Comparison of ENCODE assay signal across 17 cellular contexts in the genomic region with DNA sequence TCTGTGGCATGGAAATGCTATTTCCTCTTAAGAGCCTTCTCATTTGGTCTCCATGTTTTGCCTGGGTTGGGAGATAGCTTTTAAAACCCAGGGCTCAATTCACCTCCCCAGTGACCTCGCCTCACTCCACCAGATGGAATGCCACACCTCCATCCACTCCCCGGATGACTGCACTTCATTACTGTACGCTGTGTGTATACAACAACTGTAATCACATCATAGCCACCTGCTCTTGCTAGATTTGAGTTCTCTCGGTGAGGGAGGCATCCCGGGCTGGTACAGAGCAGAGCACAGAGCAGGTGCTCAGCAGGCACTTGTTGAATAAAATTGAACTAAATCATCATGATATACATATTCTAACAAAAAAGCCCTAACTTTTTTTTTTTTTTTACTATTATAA. TPM values are rescaled to one million over a fixed set of nuclear protein-coding genes. Genes with fewer than 3 reads are reported as not detected.
A peak's percentile ranks its signal among the peaks of the same experiment; 100 is the strongest.
DNase-seq lines count a peak whose midpoint lies in the region; ATAC-seq, FAIRE-seq and TF ChIP-seq lines count a peak whose summit lies in the region.
"Had no signal": no experiment of that assay in that cellular context is flagged by ENCODE, and none has a peak within 500 bp of the region (broad histone marks: within the 10 kb centered on the region; RNA-seq: fewer than 3 reads in every experiment).

No MANE protein-coding gene starts in this region.

- H3K27ac ChIP-seq in breast epithelium (no peak overlapping the region), VCaP (peak overlapping the region; percentile 48), small intestine (ENCODE audit: low read depth in 1 of 2, low read length in 1 of 2) (no peak overlapping the region), HepG2 (ENCODE audit: extremely low read length, insufficient read depth, low read length) (no peak overlapping the region)
- H3K27ac ChIP-seq: A549 had no signal

- no peak for TF ChIP-seq RAD21 in HepG2 (CRISPR knock-in tag; IDR thresholded peaks at IDR 0.05)

- no peaks in the 10 kb centered on the region for H3K27me3 Mint-ChIP-seq in MCF 10A (ENCODE audit: insufficient read depth, unreplicated experiment)

- H3K9me3 ChIP-seq in breast epithelium (no peaks in the 10 kb centered on the region), small intestine (ENCODE audit: control insufficient read depth, low read depth) (no peaks in the 10 kb centered on the region), HepG2 (ENCODE audit: low read length) (no peaks in the 10 kb centered on the region)
- H3K9me3 ChIP-seq: A549 had no signal

- peak overlapping the region; percentile 11 for H3K27ac Mint-ChIP-seq in MCF 10A (ENCODE audit: low read depth, unreplicated experiment)
- H3K27ac Mint-ChIP-seq: immature natural killer cell; stimulated activated memory B cell treated with anti-CD40 and anti-IgM and Interleukin-4, amounts not matched to agents 10 μg/mL and 1 μg/mL and 100 μg/mL, for 72 hours had no signal

- H3K36me3 ChIP-seq in breast epithelium (no peaks in the 10 kb centered on the region), small intestine (ENCODE audit: control insufficient read depth in 2 of 2, insufficient read depth in 2 of 2, low read length in 2 of 2) (peaks cover 0 to 5% of the 10 kb centered on the region in 2 donors), HepG2 (replicated peaks in 1 of 2; ENCODE audit: control insufficient read depth in 1 of 2, insufficient read depth in 2 of 2, low read length in 2 of 2) (no peaks in the 10 kb centered on the region)

- TF ChIP-seq CTCF in MCF 10A (IDR thresholded peaks at IDR 0.05; ENCODE audit: unreplicated experiment) (no peak), breast epithelium (IDR thresholded peaks at IDR 0.05) (no peak), VCaP (conservative IDR thresholded peaks at IDR 0.05) (no peak), HepG2 (CRISPR knock-in tag; IDR thresholded peaks at IDR 0.05) (no peak)

- H3K27me3 ChIP-seq in breast epithelium: no peaks in the 10 kb centered on the region
- no peaks in the 10 kb centered on the region for H3K27me3 ChIP-seq in small intestine (ENCODE audit: control insufficient read depth in 2 of 2, insufficient read depth in 2 of 2, low read length in 2 of 2)
- no peaks in the 10 kb centered on the region for H3K27me3 ChIP-seq in HepG2 (ENCODE audit: control insufficient read depth in 1 of 2, insufficient read depth in 2 of 2, low read length in 2 of 2)

- H3K4me1 Mint-ChIP-seq in MCF 10A (ENCODE audit: insufficient read depth, unreplicated experiment): peaks cover 5% of the 10 kb centered on the region

- H3K4me2 ChIP-seq in HepG2 (ENCODE audit: low read depth, low read length): no peak overlapping the region
- H3K4me2 ChIP-seq: A549 had no signal

- no peak for ATAC-seq in HepG2
- ATAC-seq: stimulated activated memory B cell treated with anti-CD40 and anti-IgM and Interleukin-4, amounts not matched to agents 10 μg/mL and 1 μg/mL and 100 μg/mL, for 72 hours had no signal

- BruUV-seq in MCF 10A (replicated peaks; lab: Mats Ljungman, UMichigan): no TSS peak
- BruUV-seq in HepG2 (replicated peaks; lab: Mats Ljungman, UMichigan): no TSS peak

- TF ChIP-seq POLR2A in breast epithelium (IDR thresholded peaks at IDR 0.05): no peak
- TF ChIP-seq POLR2A in HepG2 (IDR thresholded peaks at IDR 0.05; ENCODE audit: insufficient read depth in 1 of 2, low read depth in 2 of 2, low read length in 2 of 2): no peak

- H3K4me3 Mint-ChIP-seq in MCF 10A (ENCODE audit: unreplicated experiment): no peak overlapping the region
- H3K4me3 Mint-ChIP-seq: immature natural killer cell; stimulated activated memory B cell treated with anti-CD40 and anti-IgM and Interleukin-4, amounts not matched to agents 10 μg/mL and 1 μg/mL and 100 μg/mL, for 72 hours had no signal

- CTCF ChIA-PET in MCF 10A (lab: Yijun Ruan, JAX): interaction anchor here (0.5 to 21.7 kb wide), 9 partner anchors 32 to 495 kb away, joined by 3 to 572 read pairs (median 11); a partner anchor contains a TSS
- CTCF ChIA-PET in HepG2 (lab: Yijun Ruan, JAX; ENCODE audit: low intra/inter-chr PET ratio, low total read pairs): interaction anchor here (5.6 kb wide), 1 partner anchor 498 kb away, joined by 65 read pairs; no protein-coding TSS in a partner anchor

- DNase-seq in MCF 10A (ENCODE audit: unreplicated experiment) (no peak), breast epithelium (ENCODE audit: low spot score in 2 of 2) (no peak), NCI-H345 (lab: John Stamatoyannopoulos, UW) (peak; percentile 78), small intestine (peak; percentile 71), HepG2 (ENCODE audit: low spot score) (no peak), C1 segment of cervical spinal cord (lab: John Stamatoyannopoulos, UW) (no peak), activated gamma-delta T cell treated with Interleukin-2 at 50 U/mL for 16 hours (no peak)
- DNase-seq: activated CD4-positive, alpha-beta T cell treated with anti-CD3 and anti-CD28 coated beads for 48 hours; activated effector memory CD4-positive, alpha-beta T cell treated with Interleukin-2 at 50 U/mL for 16 hours; Calu3; immature natural killer cell; KG1; stimulated activated CD4-positive, alpha-beta T cell treated with anti-CD3 and anti-CD28 coated beads, Interleukin-2, amount 100 ng/mL, for 48 hours had no signal

- FAIRE-seq in small intestine (lab: Jason Lieb, UNC) (no peak), HepG2 (lab: Jason Lieb, UNC) (no peak)
- FAIRE-seq: A549, frontal cortex had no signal

- H4K20me1 ChIP-seq in HepG2 (ENCODE audit: insufficient read depth, low read length): no peaks in the 10 kb centered on the region

- in situ Hi-C loops in HepG2 (cut with HindIII; ENCODE audit: extremely low pct_ligation_motif_present, low pct_unique_long_range_greater_than_20kb): loop anchor here (25.0 kb wide), 1 partner anchor 661 kb away; no protein-coding TSS in a partner anchor

- no peak overlapping the region for H2AFZ ChIP-seq in HepG2 (ENCODE audit: low read length)

- peaks cover 11% of the 10 kb centered on the region for H3K36me3 Mint-ChIP-seq in MCF 10A (ENCODE audit: insufficient read depth, unreplicated experiment)
- H3K36me3 Mint-ChIP-seq: stimulated activated memory B cell treated with anti-CD40 and anti-IgM and Interleukin-4, amounts not matched to agents 10 μg/mL and 1 μg/mL and 100 μg/mL, for 72 hours had no signal

- H3K4me1 ChIP-seq in breast epithelium: no peaks in the 10 kb centered on the region
- no peaks in the 10 kb centered on the region for H3K4me1 ChIP-seq in small intestine (ENCODE audit: control insufficient read depth in 2 of 2, insufficient read depth in 1 of 2, low read depth in 1 of 2, low read length in 1 of 2)
- H3K4me1 ChIP-seq in HepG2 (ENCODE audit: insufficient read depth, low read length): no peaks in the 10 kb centered on the region
- H3K4me1 ChIP-seq: A549 had no signal

- H3K79me2 ChIP-seq in HepG2 (ENCODE audit: insufficient read depth, low read length): no peaks in the 10 kb centered on the region

- H3K4me3 ChIP-seq in breast epithelium (no peak overlapping the region), small intestine (ENCODE audit: low read depth in 1 of 2, low read length in 2 of 2) (no peak overlapping the region), HepG2 (replicated peaks in 1 of 3; ENCODE audit: insufficient read depth in 1 of 3, low read depth in 2 of 3, low read length in 3 of 3) (no peak overlapping the region)
- H3K4me3 ChIP-seq: A549 had no signal

- H3K9ac ChIP-seq in HepG2 (ENCODE audit: insufficient read depth, low read depth, low read length): no peak overlapping the region

- POLR2A ChIA-PET in MCF 10A (lab: Yijun Ruan, JAX) (interaction anchor here (0.6 to 5.2 kb wide), 13 partner anchors 10 to 493 kb away, joined by 3 to 38 read pairs (median 3); a partner anchor contains a TSS), HepG2 (lab: Yijun Ruan, JAX) (no interaction called here)

- H3K9me3 Mint-ChIP-seq in MCF 10A (ENCODE audit: unreplicated experiment): no peaks in the 10 kb centered on the region
- H3K9me3 Mint-ChIP-seq: stimulated activated memory B cell treated with anti-CD40 and anti-IgM and Interleukin-4, amounts not matched to agents 10 μg/mL and 1 μg/mL and 100 μg/mL, for 72 hours had no signal

- TF ChIP-seq EP300 in HepG2 (IDR thresholded peaks at IDR 0.05; ENCODE audit: low read depth in 2 of 2, low read length in 2 of 2) (no peak), HepG2 (CRISPR knock-in tag; IDR thresholded peaks at IDR 0.05; ENCODE audit: borderline replicate concordance) (no peak)

- WGBS in small intestine, 3 donors: 19 to 53% (median 33%) methylated on average over 5 of the region's 5 CpGs
- WGBS in HepG2 (ENCODE audit: low lambda C conversion rate): 26% methylated on average over 5 of the region's 5 CpGs

- intact Hi-C loops in MCF 10A (cut with micrococcal nuclease): no loop called here
- intact Hi-C loops in breast epithelium (cut with DNase I; ENCODE audit: low total_unique reads): no loop called here
- intact Hi-C loops in HepG2 (cut with micrococcal nuclease; ENCODE audit: unreplicated experiment): loop anchor here (10.0 kb wide), 2 partner anchors 88 to 198 kb away; a partner anchor contains a TSS

RNA-seq across cellular contexts. Expression of a gene that starts 26.0 kb away (rescaled TPM):
- total RNA-seq in MCF 10A (2022) (59.3 and 61.8 TPM in 2 replicates), breast epithelium (10 to 100 TPM; 17.6 to 25.3 (median 22.0) TPM), HepG2 (2016; rRNA removed; fragmentation: Illumina TruSeq; extraction: Trizol) (19.6 and 24.7 TPM in 2 replicates)
- polyA plus RNA-seq in small intestine (10 to 100 TPM in 1 of 3 donors, 1 to 10 TPM in 2; 7.8 to 10.9 (median 8.5) TPM), HepG2 (2011; rRNA removed) (9.3 and 10.8 TPM in 2 replicates)
- 2.0 and 2.4 TPM in 2 replicates for total RNA-seq in HepG2 (2016; cell fraction: cytosol; rRNA removed; fragmentation: Illumina TruSeq; extraction: Trizol; ENCODE audit: low read depth)
- 19.8 and 25.8 TPM in 2 replicates for total RNA-seq in HepG2 (2016; cell fraction: insoluble cytoplasmic fraction; rRNA removed; fragmentation: Illumina TruSeq; extraction: Trizol)
- total RNA-seq in HepG2 (2016; cell fraction: membrane; rRNA removed; fragmentation: Illumina TruSeq; extraction: Trizol): 5.6 and 6.8 TPM in 2 replicates
- total RNA-seq in HepG2 (2016; cell fraction: nucleus; rRNA removed; fragmentation: Illumina TruSeq; extraction: Trizol): 11.3 and 13.2 TPM in 2 replicates
- 6.6 and 10.2 TPM in 2 replicates for polyA plus RNA-seq in HepG2 (2011; cell fraction: cytosol; rRNA removed)
- 4.4 and 5.5 TPM in 2 replicates for polyA plus RNA-seq in HepG2 (2011; cell fraction: nucleus; rRNA removed)
- 5.1 and 6.9 TPM in 2 replicates for polyA plus RNA-seq in HepG2 (2012)
- polyA plus RNA-seq in HepG2 (2016; cell fraction: cytosol; fragmentation: Illumina TruSeq; extraction: Trizol; ENCODE audit: low read depth): 0.27 and 0.31 TPM in 2 replicates
- 19.9 and 21.1 TPM in 2 replicates for polyA plus RNA-seq in HepG2 (2016; cell fraction: insoluble cytoplasmic fraction; fragmentation: Illumina TruSeq; extraction: Trizol; ENCODE audit: low read depth)
- polyA plus RNA-seq in HepG2 (2016; cell fraction: membrane; fragmentation: Illumina TruSeq; extraction: Trizol; ENCODE audit: low read depth): 1.2 and 1.5 TPM in 2 replicates
- polyA plus RNA-seq in HepG2 (2016; cell fraction: nucleus; fragmentation: Illumina TruSeq; extraction: Trizol; ENCODE audit: insufficient read depth, low read depth): 13.3 and 14.1 TPM in 2 replicates
- polyA minus RNA-seq in HepG2 (2011; rRNA and poly(A)+ RNA removed; ENCODE audit: low replicate concordance): 6.0 and 7.8 TPM in 2 replicates
- 12.2 and 13.0 TPM in 2 replicates for polyA minus RNA-seq in HepG2 (2011; cell fraction: cytosol; rRNA and poly(A)+ RNA removed)
- 14.9 and 16.3 TPM in 2 replicates for polyA minus RNA-seq in HepG2 (2011; cell fraction: nucleus; rRNA and poly(A)+ RNA removed)

RNA-seq across cellular contexts. Expression of a gene that starts 32.1 kb away (rescaled TPM):
- total RNA-seq in MCF 10A (2022): not detected in 2 replicates
- total RNA-seq in breast epithelium: under 1 TPM in 2 of 3 donors, not detected in 1; 0.88 to 0.96 TPM
- under 1 TPM in 1 of 3 donors, not detected in 2; 0.01 TPM for polyA plus RNA-seq in small intestine
- total RNA-seq in HepG2 (2016; rRNA removed; fragmentation: Illumina TruSeq; extraction: Trizol): 0.13 and 0.15 TPM in 2 replicates
- total RNA-seq in HepG2 (2016; cell fraction: cytosol; rRNA removed; fragmentation: Illumina TruSeq; extraction: Trizol; ENCODE audit: low read depth): not detected in 2 replicates
- 0.11 TPM in 1 of 2 replicates, not detected in the other for total RNA-seq in HepG2 (2016; cell fraction: insoluble cytoplasmic fraction; rRNA removed; fragmentation: Illumina TruSeq; extraction: Trizol)
- total RNA-seq in HepG2 (2016; cell fraction: membrane; rRNA removed; fragmentation: Illumina TruSeq; extraction: Trizol): not detected in 2 replicates
- total RNA-seq in HepG2 (2016; cell fraction: nucleus; rRNA removed; fragmentation: Illumina TruSeq; extraction: Trizol): 0.28 TPM in 1 of 2 replicates, not detected in the other
- polyA plus RNA-seq in HepG2 (2011; rRNA removed): 0.33 and 0.42 TPM in 2 replicates
- polyA plus RNA-seq in HepG2 (2011; cell fraction: cytosol; rRNA removed): 0.42 and 0.65 TPM in 2 replicates
- 0.16 and 0.28 TPM in 2 replicates for polyA plus RNA-seq in HepG2 (2011; cell fraction: nucleus; rRNA removed)
- polyA plus RNA-seq in HepG2 (2012): 0.29 and 0.47 TPM in 2 replicates
- not detected in 2 replicates for polyA plus RNA-seq in HepG2 (2016; cell fraction: cytosol; fragmentation: Illumina TruSeq; extraction: Trizol; ENCODE audit: low read depth)
- polyA plus RNA-seq in HepG2 (2016; cell fraction: insoluble cytoplasmic fraction; fragmentation: Illumina TruSeq; extraction: Trizol; ENCODE audit: low read depth): not detected in 2 replicates
- 0.08 TPM in 1 of 2 replicates, not detected in the other for polyA plus RNA-seq in HepG2 (2016; cell fraction: membrane; fragmentation: Illumina TruSeq; extraction: Trizol; ENCODE audit: low read depth)
- not detected in 2 replicates for polyA plus RNA-seq in HepG2 (2016; cell fraction: nucleus; fragmentation: Illumina TruSeq; extraction: Trizol; ENCODE audit: insufficient read depth, low read depth)
- polyA minus RNA-seq in HepG2 (2011; rRNA and poly(A)+ RNA removed; ENCODE audit: low replicate concordance): 0.28 TPM in 1 of 2 replicates, not detected in the other
- polyA minus RNA-seq in HepG2 (2011; cell fraction: cytosol; rRNA and poly(A)+ RNA removed): not detected in 2 replicates
- not detected in 2 replicates for polyA minus RNA-seq in HepG2 (2011; cell fraction: nucleus; rRNA and poly(A)+ RNA removed)
- total RNA-seq: Calu3 had no signal
- polyA plus RNA-seq: A549, immature natural killer cell had no signal

RNA-seq across cellular contexts. Expression of a gene that starts 49.1 kb away (rescaled TPM):
- total RNA-seq in MCF 10A (2022) (172 and 173 TPM in 2 replicates), breast epithelium (10 to 100 TPM; 40.2 to 49.3 (median 47.9) TPM), HepG2 (2016; rRNA removed; fragmentation: Illumina TruSeq; extraction: Trizol) (47.8 and 49.5 TPM in 2 replicates)
- polyA plus RNA-seq in small intestine (10 to 100 TPM; 31.9 to 68.0 (median 32.9) TPM), HepG2 (2011; rRNA removed) (47.2 and 54.2 TPM in 2 replicates)
- 8.2 and 9.6 TPM in 2 replicates for total RNA-seq in HepG2 (2016; cell fraction: cytosol; rRNA removed; fragmentation: Illumina TruSeq; extraction: Trizol; ENCODE audit: low read depth)
- 45.9 and 51.2 TPM in 2 replicates for total RNA-seq in HepG2 (2016; cell fraction: insoluble cytoplasmic fraction; rRNA removed; fragmentation: Illumina TruSeq; extraction: Trizol)
- total RNA-seq in HepG2 (2016; cell fraction: membrane; rRNA removed; fragmentation: Illumina TruSeq; extraction: Trizol): 16.1 and 17.9 TPM in 2 replicates
- total RNA-seq in HepG2 (2016; cell fraction: nucleus; rRNA removed; fragmentation: Illumina TruSeq; extraction: Trizol): 31.1 and 42.8 TPM in 2 replicates
- 25.8 and 40.7 TPM in 2 replicates for polyA plus RNA-seq in HepG2 (2011; cell fraction: cytosol; rRNA removed)
- 98.0 and 106 TPM in 2 replicates for polyA plus RNA-seq in HepG2 (2011; cell fraction: nucleus; rRNA removed)
- 29.7 and 35.8 TPM in 2 replicates for polyA plus RNA-seq in HepG2 (2012)
- polyA plus RNA-seq in HepG2 (2016; cell fraction: cytosol; fragmentation: Illumina TruSeq; extraction: Trizol; ENCODE audit: low read depth): 3.9 and 4.7 TPM in 2 replicates
- 51.7 and 55.3 TPM in 2 replicates for polyA plus RNA-seq in HepG2 (2016; cell fraction: insoluble cytoplasmic fraction; fragmentation: Illumina TruSeq; extraction: Trizol; ENCODE audit: low read depth)
- polyA plus RNA-seq in HepG2 (2016; cell fraction: membrane; fragmentation: Illumina TruSeq; extraction: Trizol; ENCODE audit: low read depth): 8.9 and 9.2 TPM in 2 replicates
- polyA plus RNA-seq in HepG2 (2016; cell fraction: nucleus; fragmentation: Illumina TruSeq; extraction: Trizol; ENCODE audit: insufficient read depth, low read depth): 87.0 and 102 TPM in 2 replicates
- polyA minus RNA-seq in HepG2 (2011; rRNA and poly(A)+ RNA removed; ENCODE audit: low replicate concordance): 56.1 and 62.6 TPM in 2 replicates
- polyA minus RNA-seq in HepG2 (2011; cell fraction: cytosol; rRNA and poly(A)+ RNA removed): 13.5 and 15.9 TPM in 2 replicates
- polyA minus RNA-seq in HepG2 (2011; cell fraction: nucleus; rRNA and poly(A)+ RNA removed): 14.4 and 15.9 TPM in 2 replicates

Comparison
In these comparisons a context has a peak if more than half of its experiments do, and no peak if none do; other contexts are left out.
1. DNase-seq: peak in NCI-H345 (single experiment) and small intestine (single experiment); none in MCF 10A (single experiment), breast epithelium (0 of 2), HepG2 (single experiment), C1 segment of cervical spinal cord (0 of 14) and activated gamma-delta T cell treated with Interleukin-2 at 50 U/mL for 16 hours (single experiment).